ENCODE assay signal across 8 cellular contexts in genomic region chr4:138090145-138090917, GRCh38.
DNase-seq lines count a peak whose midpoint lies in the region; ATAC-seq, FAIRE-seq and TF ChIP-seq lines count a peak whose summit lies in the region.

No MANE protein-coding gene starts in this region.

- FAIRE-seq in RCC 7860 (lab: Jason Lieb, UNC), result peak; percentile 76

- TF ChIP-seq CTCF in GM06990 (IDR thresholded peaks at IDR 0.05; ENCODE audit: insufficient read depth, low read length, poor library complexity, severe bottlenecking), result peak; percentile 62
- peak; percentile 66 to 83 (median 78) for TF ChIP-seq CTCF in HCT116 (IDR thresholded peaks at IDR 0.05 in 2 of 3, conservative IDR thresholded peaks at IDR 0.05 in 1 of 3; ENCODE audit: borderline replicate concordance in 1 of 3, insufficient read depth in 1 of 3, low read depth in 2 of 3, low read length in 2 of 3)
- peak; percentile 81 for TF ChIP-seq CTCF in coronary artery (IDR thresholded peaks at IDR 0.05)
- TF ChIP-seq CTCF in lower lobe of right lung (IDR thresholded peaks at IDR 0.05), result peak; percentile 76
- TF ChIP-seq CTCF in suprapubic skin (IDR thresholded peaks at IDR 0.05), result peak; percentile 30 to 70

- no peaks in the 10 kb centered on the region for H3K79me2 ChIP-seq in HCT116 (ENCODE audit: insufficient read depth, low read length)

- H3K4me1 ChIP-seq in HCT116 (ENCODE audit: control insufficient read depth in 1 of 2, insufficient read depth in 2 of 2, low read length in 2 of 2) (peaks cover 0 to 13% of the 10 kb centered on the region in 2 experiments; a peak in 2 of 4 replicates), lower lobe of right lung (no peaks in the 10 kb centered on the region), suprapubic skin (peaks cover 5% of the 10 kb centered on the region)

- H3K36me3 ChIP-seq in GM06990 (ENCODE audit: control insufficient read depth, insufficient read depth, low read length) (no peaks in the 10 kb centered on the region), HCT116 (ENCODE audit: control insufficient read depth in 1 of 2, insufficient read depth in 2 of 2, low read length in 2 of 2) (no peaks in the 10 kb centered on the region), lower lobe of right lung (no peaks in the 10 kb centered on the region), suprapubic skin (no peaks in the 10 kb centered on the region)

- no peaks in the 10 kb centered on the region for H4K20me1 ChIP-seq in HCT116 (ENCODE audit: insufficient read depth)

- no peaks in the 10 kb centered on the region for H3K9me3 ChIP-seq in HCT116 (ENCODE audit: control insufficient read depth in 1 of 2, insufficient read depth in 1 of 2, low read depth in 1 of 2, low read length in 2 of 2)
- H3K9me3 ChIP-seq in lower lobe of right lung, result no peaks in the 10 kb centered on the region
- no peaks in the 10 kb centered on the region for H3K9me3 ChIP-seq in suprapubic skin

- DNase-seq in ACHN (peak; percentile 80), GM06990 (ENCODE audit: extremely low read depth, insufficient read length) (peak; percentile 18), HCT116 (ENCODE audit: low read depth, low spot score) (peak; percentile 76), LoVo (ENCODE audit: low spot score) (peak; percentile 67), RCC 7860 (ENCODE audit: low spot score) (peak; percentile 66), coronary artery (ENCODE audit: low spot score) (no peak), lower lobe of right lung (no peak), suprapubic skin (ENCODE audit: low spot score in 2 of 2) (no peak)

- intact Hi-C loops in HCT116 (cut with micrococcal nuclease), result loop anchor here (1.0 to 10.0 kb wide), 5 partner anchors 55 to 590 kb away; no protein-coding TSS in a partner anchor
- intact Hi-C loops in lower lobe of right lung (cut with DNase I), result no loop called here

- no TSS peak for BruUV-seq in HCT116 (replicated peaks; lab: Mats Ljungman, UMichigan)

- POLR2A ChIA-PET in HCT116 (lab: Charles Lee), result interaction anchor here (1.1 to 1.2 kb wide), 2 partner anchors 55 to 966 kb away, joined by 4 to 5 read pairs; no protein-coding TSS in a partner anchor

- no peaks in the 10 kb centered on the region for H3K9me2 ChIP-seq in HCT116 (ENCODE audit: insufficient read depth)

- H3K9ac ChIP-seq in HCT116 (ENCODE audit: low read length), result no peak overlapping the region

- peak; percentile 94 for ATAC-seq in HCT116
- peak; percentile 90 to 94 for ATAC-seq in lower lobe of right lung

- H3K4me2 ChIP-seq in HCT116 (ENCODE audit: low read length), result peak overlapping the region; percentile 72

- RAD21 ChIA-PET in HCT116 (lab: Charles Lee; ENCODE audit: low non-redundant PET in 1 of 2, low total read pairs in 2 of 2, uncharacterized antibody in 2 of 2, unreplicated experiment in 2 of 2), result interaction anchor here (0.7 to 1.8 kb wide), 9 partner anchors 52 to 780 kb away, joined by 3 to 10 read pairs (median 5); no protein-coding TSS in a partner anchor

- 23% methylated on average over 17 of the region's 17 CpGs for WGBS in suprapubic skin

- H2AFZ ChIP-seq in HCT116 (ENCODE audit: low read depth, low read length, poor library complexity, severe bottlenecking), result peak overlapping the region; percentile 92

- in situ Hi-C loops in ACHN (cut with HindIII; ENCODE audit: low pct_ligation_motif_present, low pct_unique_long_range_greater_than_20kb, low sequenced_read_pairs), result no loop called here

- no peak overlapping the region for H3K27ac ChIP-seq in HCT116 (ENCODE audit: low read depth, low read length)
- no peak overlapping the region for H3K27ac ChIP-seq in coronary artery
- H3K27ac ChIP-seq in lower lobe of right lung, result no peak overlapping the region
- H3K27ac ChIP-seq in suprapubic skin, result no peak overlapping the region

- CTCF ChIA-PET in HCT116 (lab: Charles Lee), result interaction anchor here (0.8 to 2.1 kb wide), 24 partner anchors 9 to 966 kb away, joined by 3 to 40 read pairs (median 5); no protein-coding TSS in a partner anchor

- TF ChIP-seq POLR2A in HCT116 (IDR thresholded peaks at IDR 0.05; ENCODE audit: borderline replicate concordance, extremely low read depth, insufficient read depth, insufficient read length), result no peak
- no peak for TF ChIP-seq POLR2A in suprapubic skin (IDR thresholded peaks at IDR 0.05)

- no peak for TF ChIP-seq EP300 in suprapubic skin (IDR thresholded peaks at IDR 0.05)

- no peaks in the 10 kb centered on the region for H3K27me3 ChIP-seq in GM06990 (replicated peaks; ENCODE audit: control insufficient read depth, insufficient read depth, low read length)
- H3K27me3 ChIP-seq in HCT116 (ENCODE audit: insufficient read depth, low read length), result no peaks in the 10 kb centered on the region
- no peaks in the 10 kb centered on the region for H3K27me3 ChIP-seq in lower lobe of right lung (ENCODE audit: low read depth)
- no peaks in the 10 kb centered on the region for H3K27me3 ChIP-seq in suprapubic skin

- peak; percentile 91 for TF ChIP-seq RAD21 in HCT116 (IDR thresholded peaks at IDR 0.05; ENCODE audit: low read depth)

- H3K4me3 ChIP-seq in GM06990 (replicated peaks; ENCODE audit: low read depth, low read length) (no peak overlapping the region), HCT116 (replicated peaks in 1 of 2; ENCODE audit: low read depth in 1 of 2, low read length in 2 of 2) (peak overlapping the region; percentile 31 to 51), coronary artery (peak overlapping the region; percentile 21), lower lobe of right lung (peak overlapping the region; percentile 31), suprapubic skin (no peak overlapping the region)

TF ChIP-seq in HCT116, 20 proteins besides CTCF, POLR2A, EP300 and RAD21:
- peak; percentile 55; the same call in 1 of the 2 replicates for TF ChIP-seq CBX3 (IDR thresholded peaks at IDR 0.05; ENCODE audit: low read depth)
- TF ChIP-seq SRF (IDR thresholded peaks at IDR 0.05; ENCODE audit: low read depth), result 0 out of 2 replicates have a peak, but pooled peaks have one; percentile 53
- TF ChIP-seq POLR2AphosphoS5 (IDR thresholded peaks at IDR 0.05; ENCODE audit: low read depth, low read length), result 0 out of 2 replicates have a peak, but pooled peaks have one; percentile 24
- peak; percentile 13 for TF ChIP-seq YY1 (IDR thresholded peaks at IDR 0.05; ENCODE audit: extremely low read depth, insufficient replicate concordance, low read depth, low read length)
- no peak for TF ChIP-seq MAX (IDR thresholded peaks at IDR 0.05)

Comparison
In these comparisons a context has a peak if more than half of its experiments do, and no peak if none do; other contexts are left out.
1. DNase-seq: peak in ACHN (single experiment), GM06990 (single experiment), HCT116 (single experiment), LoVo (single experiment) and RCC 7860 (single experiment); none in coronary artery (single experiment), lower lobe of right lung (single experiment) and suprapubic skin (0 of 2).
2. H3K4me3 ChIP-seq: peak in HCT116 (2 of 2), coronary artery (single experiment) and lower lobe of right lung (single experiment); none in GM06990 (single experiment) and suprapubic skin (single experiment).
3. Peak in every context shown above with its lines, with median percentiles within 50 percentile points of each other: CTCF ChIP-seq.